In genomic region chr6:169454872-169455204, GRCh38 we compare ENCODE assay signal across 21 cellular contexts.
"Had no signal": no experiment of that assay in that cellular context is flagged by ENCODE, and none has a peak within 500 bp of the region (broad histone marks: within the 10 kb centered on the region; RNA-seq: fewer than 3 reads in every experiment).

No MANE protein-coding gene starts in this region.

- H3K9me3 Mint-ChIP-seq: activated T-helper 1 cell treated with anti-CD3 and anti-CD28 coated beads, Interleukin-12 subunit alpha, Interleukin-12 subunit beta, Interleukin-2, Interleukin-4 antibody, amounts not matched to agents 30 ng/mL and 10 ng/mL and 1 ng/mL, durations not matched to agents 14 hours and 24 hours and 36 hours; natural killer cell had no signal

- FAIRE-seq: colon, islet of Langerhans had no signal

- ATAC-seq: activated CD4-positive, alpha-beta T cell treated with anti-CD3 and anti-CD28 coated beads for 36 hours; natural killer cell; WTC11 had no signal

- H3K4me3 ChIP-seq: dorsolateral prefrontal cortex had no signal

- H3K27me3 ChIP-seq: dorsolateral prefrontal cortex, foreskin keratinocyte had no signal

- DNase-seq: activated CD4-positive, alpha-beta T cell treated with anti-CD3 and anti-CD28 coated beads for 36 hours; activated CD4-positive, alpha-beta T cell treated with anti-CD3 and anti-CD28 coated beads, Interleukin-2, amount 50 U/mL, for 48 hours; activated T-cell treated with anti-CD3 and anti-CD28 coated beads for 4 hours; caudate nucleus; dorsolateral prefrontal cortex; hippocampal formation; left cardiac atrium; natural killer cell; nucleus accumbens; retina; stimulated activated CD4-positive, alpha-beta T cell treated with anti-CD3 and anti-CD28 coated beads, Interleukin-2, amount 100 ng/mL, for 48 hours; SW 1271; T-helper 2 cell had no signal

- H3K27me3 Mint-ChIP-seq: activated CD4-positive, alpha-beta T cell treated with anti-CD3 and anti-CD28 coated beads for 36 hours; activated naive CD8-positive, alpha-beta T cell; stimulated activated naive CD8-positive, alpha-beta T cell treated with anti-CD3 and anti-CD28 coated beads, Interleukin-15, Interleukin-2, amounts not matched to agents 100 ng/mL and 50 ng/mL, for 24 hours had no signal

- H3K27ac ChIP-seq: dorsolateral prefrontal cortex, epithelial cell of prostate, foreskin keratinocyte had no signal

- H3K4me3 Mint-ChIP-seq: activated CD4-positive, alpha-beta T cell treated with anti-CD3 and anti-CD28 coated beads for 36 hours; activated naive CD8-positive, alpha-beta T cell; activated T-helper 1 cell treated with anti-CD3 and anti-CD28 coated beads, Interleukin-12 subunit alpha, Interleukin-12 subunit beta, Interleukin-2, Interleukin-4 antibody, amounts not matched to agents 30 ng/mL and 10 ng/mL and 1 ng/mL, durations not matched to agents 14 hours and 24 hours and 36 hours; natural killer cell; stimulated activated naive CD8-positive, alpha-beta T cell treated with anti-CD3 and anti-CD28 coated beads, Interleukin-15, Interleukin-2, amounts not matched to agents 100 ng/mL and 50 ng/mL, for 24 hours; WTC11 had no signal

- H3K36me3 Mint-ChIP-seq: natural killer cell, WTC11 had no signal

- H3K4me1 Mint-ChIP-seq: activated CD4-positive, alpha-beta T cell treated with anti-CD3 and anti-CD28 coated beads for 36 hours; natural killer cell; WTC11 had no signal

- H3K27ac Mint-ChIP-seq: activated CD4-positive, alpha-beta T cell treated with anti-CD3 and anti-CD28 coated beads for 36 hours; activated naive CD8-positive, alpha-beta T cell; activated T-helper 1 cell treated with anti-CD3 and anti-CD28 coated beads, Interleukin-12 subunit alpha, Interleukin-12 subunit beta, Interleukin-2, Interleukin-4 antibody, amounts not matched to agents 30 ng/mL and 10 ng/mL and 1 ng/mL, durations not matched to agents 14 hours and 24 hours and 36 hours; natural killer cell; stimulated activated naive CD8-positive, alpha-beta T cell treated with anti-CD3 and anti-CD28 coated beads, Interleukin-15, Interleukin-2, amounts not matched to agents 100 ng/mL and 50 ng/mL, for 24 hours; WTC11 had no signal
